In genomic region chr2:147288131-147288530, GRCh38 we compare ENCODE assay signal across 17 cellular contexts.
A peak's percentile ranks its signal among the peaks of the same experiment; 100 is the strongest.
DNase-seq lines count a peak whose midpoint lies in the region; ATAC-seq and TF ChIP-seq lines count a peak whose summit lies in the region.
"Had no signal": no experiment of that assay in that cellular context is flagged by ENCODE, and none has a peak within 500 bp of the region (broad histone marks: within the 10 kb centered on the region; RNA-seq: fewer than 3 reads in every experiment).

No MANE protein-coding gene starts in this region.

- no peaks in the 10 kb centered on the region for H3K36me3 Mint-ChIP-seq in CD4-positive, alpha-beta memory T cell
- no peaks in the 10 kb centered on the region for H3K36me3 Mint-ChIP-seq in T-cell

- no peak overlapping the region for H3K27ac ChIP-seq in CD4-positive, alpha-beta memory T cell (ENCODE audit: low read depth, low read length)
- H3K27ac ChIP-seq: right lobe of liver had no signal

- TF ChIP-seq CTCF in GM10248 (IDR thresholded peaks at IDR 0.05; ENCODE audit: control extremely low read depth, extremely low read depth, low read depth, missing control alignments) = no peak

- intact Hi-C loops in CD4-positive, alpha-beta memory T cell (cut with micrococcal nuclease) = loop anchor here (1.0 to 10.0 kb wide), 6 partner anchors 9 to 623 kb away; no protein-coding TSS in a partner anchor

- H3K27me3 Mint-ChIP-seq in CD4-positive, alpha-beta memory T cell = no peaks in the 10 kb centered on the region
- H3K27me3 Mint-ChIP-seq in T-cell = no peaks in the 10 kb centered on the region
- H3K27me3 Mint-ChIP-seq: central memory CD8-positive, alpha-beta T cell had no signal

- no peaks in the 10 kb centered on the region for H3K27me3 ChIP-seq in CD4-positive, alpha-beta memory T cell (ENCODE audit: insufficient read depth, low read length)
- H3K27me3 ChIP-seq: right lobe of liver had no signal

- H3K4me3 Mint-ChIP-seq in CD4-positive, alpha-beta memory T cell = peak overlapping the region in 6 of 8 donors; percentile 3 to 62 (median 28)
- no peak overlapping the region for H3K4me3 Mint-ChIP-seq in T-cell
- H3K4me3 Mint-ChIP-seq: central memory CD8-positive, alpha-beta T cell; neural crest cell had no signal

- ATAC-seq in GM18868 (IDR thresholded peaks at IDR 0.05; ENCODE audit: unreplicated experiment) (peak; percentile 68), T-cell (replicated peaks in 1 of 4) (peak; percentile 85 to 99 (median 98)), HG02678 (IDR thresholded peaks at IDR 0.05; ENCODE audit: unreplicated experiment) (no peak), GM21576 (IDR thresholded peaks at IDR 0.05; ENCODE audit: unreplicated experiment) (no peak)
- ATAC-seq: right lobe of liver, Right ventricle myocardium inferior had no signal

- peaks cover 25% of the 10 kb centered on the region for H3K4me1 ChIP-seq in CD4-positive, alpha-beta memory T cell (ENCODE audit: insufficient read depth, low read length)
- H3K4me1 ChIP-seq: right lobe of liver had no signal

- DNase-seq in CD4-positive, alpha-beta memory T cell = peak; percentile 55 to 70 (median 67)
- peak in 12 of 34 experiments; percentile 1 to 10 (median 4) for DNase-seq in T-cell
- peak; percentile 54 for DNase-seq in central memory CD4-positive, alpha-beta T cell
- no peak for DNase-seq in GM10248 (ENCODE audit: extremely low spot score)
- DNase-seq in germinal center (ENCODE audit: low spot score) = no peak
- DNase-seq: C1 segment of cervical spinal cord, head of caudate nucleus, Kasumi-1, NCI-H1694 treated with DMSO at 0.1 percent for 48 hours, NCI-H748 treated with DMSO at 0.1 percent for 48 hours, right lobe of liver had no signal

- H3K9me3 Mint-ChIP-seq in CD4-positive, alpha-beta memory T cell = peaks cover 0 to 15% (median 1%) of the 10 kb centered on the region in 8 donors
- no peaks in the 10 kb centered on the region for H3K9me3 Mint-ChIP-seq in T-cell

- H3K36me3 ChIP-seq in CD4-positive, alpha-beta memory T cell (ENCODE audit: insufficient read depth, low read length) = no peaks in the 10 kb centered on the region
- H3K36me3 ChIP-seq: right lobe of liver had no signal

- CTCF ChIA-PET in CD4-positive, alpha-beta memory T cell (lab: Charles Lee; ENCODE audit: partially characterized antibody) = interaction anchor here (0.8 to 5.6 kb wide), 9 partner anchors 9 to 624 kb away, joined by 3 to 49 read pairs (median 5); partner anchors contain the start of gene ACVR2A
- CTCF ChIA-PET in T-cell (lab: Charles Lee) (interaction anchor here in 1 of 2 donors (1.3 kb wide), 1 partner anchor 623 kb away, joined by 8 read pairs; no protein-coding TSS in a partner anchor), GM10248 (lab: Yijun Ruan, JAX) (interaction anchor here (0.8 kb wide), 1 partner anchor 10 kb away, joined by 3 read pairs; no protein-coding TSS in a partner anchor)

- H3K9me3 ChIP-seq in CD4-positive, alpha-beta memory T cell (ENCODE audit: control insufficient read depth in 1 of 2, low read length in 2 of 2) = no peaks in the 10 kb centered on the region
- H3K9me3 ChIP-seq: right lobe of liver had no signal

- peaks cover 19 to 30% (median 23%) of the 10 kb centered on the region in 4 donors for H3K4me1 Mint-ChIP-seq in CD4-positive, alpha-beta memory T cell
- peaks cover 9 to 32% (median 20%) of the 10 kb centered on the region in 3 donors for H3K4me1 Mint-ChIP-seq in T-cell
- H3K4me1 Mint-ChIP-seq: neural crest cell had no signal

- H3K4me3 ChIP-seq in CD4-positive, alpha-beta memory T cell (ENCODE audit: low read length in 2 of 2) = no peak overlapping the region
- H3K4me3 ChIP-seq: right lobe of liver had no signal

- H3K27ac Mint-ChIP-seq in CD4-positive, alpha-beta memory T cell = peak overlapping the region; percentile 5 to 88 (median 44)
- peak overlapping the region; percentile 76 to 82 for H3K27ac Mint-ChIP-seq in T-cell

- POLR2A ChIA-PET in CD4-positive, alpha-beta memory T cell (lab: Charles Lee; ENCODE audit: partially characterized antibody) = interaction anchor here (1.2 to 1.4 kb wide), 2 partner anchors 9 to 17 kb away, joined by 3 to 9 read pairs; no protein-coding TSS in a partner anchor
- POLR2A ChIA-PET in T-cell (lab: Charles Lee) (no interaction called here), GM10248 (lab: Yijun Ruan, JAX) (no interaction called here)

Comparison
In these comparisons a context has a peak if more than half of its experiments do, and no peak if none do; other contexts are left out.
1. DNase-seq: peak in CD4-positive, alpha-beta memory T cell (5 of 5) and central memory CD4-positive, alpha-beta T cell (single experiment); none in GM10248 (single experiment) and germinal center (single experiment).
2. H3K4me3 Mint-ChIP-seq: peak in CD4-positive, alpha-beta memory T cell (6 of 8); none in T-cell (0 of 3).
3. ATAC-seq: peak in GM18868 (single experiment) and T-cell (4 of 4); none in HG02678 (single experiment) and GM21576 (single experiment).